ENCODE assay signal across 23 cellular contexts in genomic region chr9:108720191-108720642, GRCh38.
"Had no signal": no experiment of that assay in that cellular context is flagged by ENCODE, and none has a peak within 500 bp of the region (broad histone marks: within the 10 kb centered on the region; RNA-seq: fewer than 3 reads in every experiment).

No MANE protein-coding gene starts in this region.

- H3K4me3 Mint-ChIP-seq: activated B cell treated with CpG ODN at 0.5 μM for 24 hours; activated CD4-positive, alpha-beta T cell treated with anti-CD3 and anti-CD28 coated beads, Interleukin-2, amount 10 ng/mL, durations not matched to agents 24 days and 14 days; activated naive CD4-positive, alpha-beta T cell treated with anti-CD3 and anti-CD28 coated beads, Interleukin-2, amount 10 ng/mL, durations not matched to agents 7 days and 5 days; activated naive CD8-positive, alpha-beta T cell treated with anti-CD3 and anti-CD28 coated beads for 36 hours; activated T-cell treated with anti-CD3 and anti-CD28 coated beads, Interleukin-2, amount 50 U/mL, for 4 hours; T-cell had no signal

- ATAC-seq: activated T-cell treated with anti-CD3 and anti-CD28 coated beads, Interleukin-2, amount 50 U/mL, for 4 hours; T-cell had no signal

- H3K27ac Mint-ChIP-seq: activated B cell treated with CpG ODN at 0.5 μM for 24 hours; activated CD4-positive, alpha-beta T cell treated with anti-CD3 and anti-CD28 coated beads, Interleukin-2, amount 10 ng/mL, durations not matched to agents 24 days and 14 days; activated naive CD4-positive, alpha-beta T cell treated with anti-CD3 and anti-CD28 coated beads, Interleukin-2, amount 10 ng/mL, durations not matched to agents 7 days and 5 days; activated naive CD8-positive, alpha-beta T cell treated with anti-CD3 and anti-CD28 coated beads for 36 hours; T-cell had no signal

- H3K4me1 Mint-ChIP-seq: activated B cell treated with CpG ODN at 0.5 μM for 24 hours; activated CD4-positive, alpha-beta T cell treated with anti-CD3 and anti-CD28 coated beads, Interleukin-2, amount 10 ng/mL, durations not matched to agents 24 days and 14 days; activated naive CD4-positive, alpha-beta T cell treated with anti-CD3 and anti-CD28 coated beads, Interleukin-2, amount 10 ng/mL, durations not matched to agents 7 days and 5 days; activated naive CD8-positive, alpha-beta T cell treated with anti-CD3 and anti-CD28 coated beads for 36 hours; T-cell had no signal

- H3K27me3 Mint-ChIP-seq: activated CD4-positive, alpha-beta T cell treated with anti-CD3 and anti-CD28 coated beads, Interleukin-2, amount 10 ng/mL, durations not matched to agents 24 days and 14 days; activated naive CD4-positive, alpha-beta T cell treated with anti-CD3 and anti-CD28 coated beads, Interleukin-2, amount 10 ng/mL, durations not matched to agents 7 days and 5 days; activated naive CD8-positive, alpha-beta T cell treated with anti-CD3 and anti-CD28 coated beads for 36 hours; T-cell had no signal

- DNase-seq: activated B cell treated with CpG ODN at 0.5 μM for 24 hours; activated CD4-positive, alpha-beta T cell treated with anti-CD3 and anti-CD28 coated beads for 1 hour; activated CD4-positive, alpha-beta T cell treated with anti-CD3 and anti-CD28 coated beads, Interleukin-2, amount 50 U/mL, for 48 hours; activated CD8-positive, alpha-beta memory T cell treated with anti-CD3 and anti-CD28 coated beads for 24 hours; activated gamma-delta T cell; activated naive CD4-positive, alpha-beta T cell treated with anti-CD3 and anti-CD28 coated beads, Interleukin-2, amount 10 ng/mL, durations not matched to agents 7 days and 5 days; activated naive CD8-positive, alpha-beta T cell treated with anti-CD3 and anti-CD28 coated beads for 36 hours; activated T-cell treated with anti-CD3 and anti-CD28 coated beads, Interleukin-2, amount 50 U/mL, for 4 hours; Kasumi-1; KBM-7; NCI-H1048; NCI-H146; NCI-H1930; NCI-H2171; NCI-H2227 treated with DMSO at 0.1 percent for 48 hours; NCI-H446 treated with DMSO at 0.1 percent for 48 hours; NCI-H524 treated with DMSO at 0.1 percent for 48 hours; NCI-H748 treated with DMSO at 0.1 percent for 48 hours; SIG-M5; T-cell; T-helper 2 cell; T1000 had no signal

- H3K36me3 Mint-ChIP-seq: activated naive CD4-positive, alpha-beta T cell treated with anti-CD3 and anti-CD28 coated beads, Interleukin-2, amount 10 ng/mL, durations not matched to agents 7 days and 5 days; activated naive CD8-positive, alpha-beta T cell treated with anti-CD3 and anti-CD28 coated beads for 36 hours; T-cell had no signal
